Comparison of ENCODE assay signal across 1 cellular context in the genomic region with DNA sequence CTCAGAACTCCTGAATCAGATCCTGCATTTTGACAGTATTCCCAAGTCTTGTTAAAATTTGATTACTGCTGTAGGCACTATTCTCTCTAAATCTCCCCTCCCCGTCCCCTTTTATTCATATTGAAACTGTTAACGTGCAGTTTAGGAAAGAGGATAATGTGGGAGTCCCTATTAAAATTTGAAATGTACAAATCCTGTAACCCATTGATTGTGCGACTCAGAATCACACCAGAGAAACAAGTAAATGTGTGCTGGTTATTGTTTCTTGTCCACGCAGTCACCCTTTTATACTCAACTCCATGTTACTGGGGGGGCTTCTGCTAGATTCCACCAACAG.
TF ChIP-seq lines count a peak whose summit lies in the region.

No MANE protein-coding gene starts in this region.

TF ChIP-seq in WTC11, 78 proteins besides CTCF, POLR2A, EP300 and RAD21 (continued from another document):
- TF ChIP-seq, protein P1, sequence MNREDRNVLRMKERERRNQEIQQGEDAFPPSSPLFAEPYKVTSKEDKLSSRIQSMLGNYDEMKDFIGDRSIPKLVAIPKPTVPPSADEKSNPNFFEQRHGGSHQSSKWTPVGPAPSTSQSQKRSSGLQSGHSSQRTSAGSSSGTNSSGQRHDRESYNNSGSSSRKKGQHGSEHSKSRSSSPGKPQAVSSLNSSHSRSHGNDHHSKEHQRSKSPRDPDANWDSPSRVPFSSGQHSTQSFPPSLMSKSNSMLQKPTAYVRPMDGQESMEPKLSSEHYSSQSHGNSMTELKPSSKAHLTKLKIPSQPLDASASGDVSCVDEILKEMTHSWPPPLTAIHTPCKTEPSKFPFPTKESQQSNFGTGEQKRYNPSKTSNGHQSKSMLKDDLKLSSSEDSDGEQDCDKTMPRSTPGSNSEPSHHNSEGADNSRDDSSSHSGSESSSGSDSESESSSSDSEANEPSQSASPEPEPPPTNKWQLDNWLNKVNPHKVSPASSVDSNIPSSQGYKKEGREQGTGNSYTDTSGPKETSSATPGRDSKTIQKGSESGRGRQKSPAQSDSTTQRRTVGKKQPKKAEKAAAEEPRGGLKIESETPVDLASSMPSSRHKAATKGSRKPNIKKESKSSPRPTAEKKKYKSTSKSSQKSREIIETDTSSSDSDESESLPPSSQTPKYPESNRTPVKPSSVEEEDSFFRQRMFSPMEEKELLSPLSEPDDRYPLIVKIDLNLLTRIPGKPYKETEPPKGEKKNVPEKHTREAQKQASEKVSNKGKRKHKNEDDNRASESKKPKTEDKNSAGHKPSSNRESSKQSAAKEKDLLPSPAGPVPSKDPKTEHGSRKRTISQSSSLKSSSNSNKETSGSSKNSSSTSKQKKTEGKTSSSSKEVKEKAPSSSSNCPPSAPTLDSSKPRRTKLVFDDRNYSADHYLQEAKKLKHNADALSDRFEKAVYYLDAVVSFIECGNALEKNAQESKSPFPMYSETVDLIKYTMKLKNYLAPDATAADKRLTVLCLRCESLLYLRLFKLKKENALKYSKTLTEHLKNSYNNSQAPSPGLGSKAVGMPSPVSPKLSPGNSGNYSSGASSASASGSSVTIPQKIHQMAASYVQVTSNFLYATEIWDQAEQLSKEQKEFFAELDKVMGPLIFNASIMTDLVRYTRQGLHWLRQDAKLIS (CRISPR knock-in tag; IDR thresholded peaks at IDR 0.05; ENCODE audit: borderline replicate concordance) = no peak
- TF ChIP-seq KAT7 (CRISPR knock-in tag; IDR thresholded peaks at IDR 0.05; ENCODE audit: borderline replicate concordance) = no peak
- no peak for TF ChIP-seq ZNF232 (CRISPR knock-in tag; IDR thresholded peaks at IDR 0.05)
TF ChIP-seq in WTC11: peak in this region for 0.
